Comparison of ENCODE assay signal across 10 cellular contexts in genomic region chr6:46323312-46323965, GRCh38.
DNase-seq lines count a peak whose midpoint lies in the region; ATAC-seq lines count a peak whose summit lies in the region.
"Had no signal": no experiment of that assay in that cellular context is flagged by ENCODE, and none has a peak within 500 bp of the region (broad histone marks: within the 10 kb centered on the region; RNA-seq: fewer than 3 reads in every experiment).

No MANE protein-coding gene starts in this region.

- H3K27me3 ChIP-seq in rectal smooth muscle tissue (ENCODE audit: control insufficient read depth, insufficient read depth, low read length), result no peaks in the 10 kb centered on the region

- H3K4me1 ChIP-seq in rectal smooth muscle tissue (ENCODE audit: control insufficient read depth, insufficient read depth, low read length), result peaks cover 26% of the 10 kb centered on the region

- peak overlapping the region; percentile 55 for H3K27ac ChIP-seq in rectal smooth muscle tissue (ENCODE audit: low read depth, low read length)
- H3K27ac ChIP-seq: HL-60 had no signal

- no peaks in the 10 kb centered on the region for H3K36me3 ChIP-seq in rectal smooth muscle tissue (ENCODE audit: control insufficient read depth, insufficient read depth, low read length)

- no peak for ATAC-seq in GM19397 (IDR thresholded peaks at IDR 0.05; ENCODE audit: unreplicated experiment)

- H3K9ac ChIP-seq in rectal smooth muscle tissue (ENCODE audit: low read length), result no peak overlapping the region

- peak; percentile 85 for DNase-seq in GM03348 (ENCODE audit: low spot score)
- peak; percentile 70 for DNase-seq in NCI-H69 (lab: John Stamatoyannopoulos, UW)
- DNase-seq in dedifferentiated amniotic fluid mesenchymal stem cell (ENCODE audit: extremely low spot score), result peak; percentile 89
- DNase-seq in DMS79 (lab: John Stamatoyannopoulos, UW), result no peak
- no peak for DNase-seq in NCI-H2081 (lab: John Stamatoyannopoulos, UW)
- DNase-seq in stimulated activated CD4-positive, alpha-beta T cell treated with anti-CD3 and anti-CD28 coated beads, Interleukin-4, amount 100 ng/mL, for 4 hours, result no peak
- DNase-seq: stimulated activated naive CD4-positive, alpha-beta T cell had no signal

- H3K4me3 ChIP-seq in rectal smooth muscle tissue (ENCODE audit: low read length), result no peak overlapping the region

Comparison
In these comparisons a context has a peak if more than half of its experiments do, and no peak if none do; other contexts are left out.
1. DNase-seq: peak in GM03348 (single experiment), NCI-H69 (single experiment) and dedifferentiated amniotic fluid mesenchymal stem cell (single experiment); none in DMS79 (single experiment), NCI-H2081 (0 of 2) and stimulated activated CD4-positive, alpha-beta T cell treated with anti-CD3 and anti-CD28 coated beads, Interleukin-4, amount 100 ng/mL, for 4 hours (0 of 2).